In genomic region chr1:24870551-24871195, GRCh38 we compare ENCODE assay signal across 16 cellular contexts. TPM values are rescaled to one million over a fixed set of nuclear protein-coding genes. Genes with fewer than 3 reads are reported as not detected.
DNase-seq lines count a peak whose midpoint lies in the region; ATAC-seq, FAIRE-seq and TF ChIP-seq lines count a peak whose summit lies in the region.
"Had no signal": no experiment of that assay in that cellular context is flagged by ENCODE, and none has a peak within 500 bp of the region (broad histone marks: within the 10 kb centered on the region; RNA-seq: fewer than 3 reads in every experiment).

No MANE protein-coding gene starts in this region.

- in situ Hi-C loops in KBM-7 (cut with MboI; ENCODE audit: low pct_unique_long_range_greater_than_20kb, low sequenced_read_pairs): no loop called here
- in situ Hi-C loops in GM12878 (cut with MboI): no loop called here

- H3K4me3 Mint-ChIP-seq in stimulated activated naive B cell treated with anti-CD40 and anti-IgM and Interleukin-4, amounts not matched to agents 10 μg/mL and 1 μg/mL and 100 μg/mL, for 72 hours: peak overlapping the region in 1 of 2 donors; percentile 56
- H3K4me3 Mint-ChIP-seq: T-helper 1 cell treated with Interleukin-12 subunit alpha and Interleukin-12 subunit beta and Interleukin-4 antibody, amounts not matched to agents 30 μg/mL and 1 μg/mL, for 36 hours had no signal

- H3K27me3 Mint-ChIP-seq in stimulated activated naive B cell treated with anti-CD40 and anti-IgM and Interleukin-4, amounts not matched to agents 10 μg/mL and 1 μg/mL and 100 μg/mL, for 72 hours: peaks cover 26 to 31% of the 10 kb centered on the region in 2 donors

- no peaks in the 10 kb centered on the region for H3K36me3 Mint-ChIP-seq in stimulated activated naive B cell treated with anti-CD40 and anti-IgM and Interleukin-4, amounts not matched to agents 10 μg/mL and 1 μg/mL and 100 μg/mL, for 72 hours

- H2AFZ ChIP-seq in GM12878 (ENCODE audit: control insufficient read depth, low read depth, low read length): no peak overlapping the region
- H2AFZ ChIP-seq: PC-9 had no signal

- peaks cover 7% of the 10 kb centered on the region for H3K4me1 ChIP-seq in GM12878 (ENCODE audit: control insufficient read depth, insufficient read depth, low read length)
- H3K4me1 ChIP-seq: pancreas had no signal

- 22% methylated on average over 20 of the region's 20 CpGs for WGBS in GM12878 (ENCODE audit: insufficient coverage, insufficient replicate concordance, low lambda C conversion rate, missing lambda C conversion rate)

- no peaks in the 10 kb centered on the region for H4K20me1 ChIP-seq in GM12878 (ENCODE audit: control insufficient read depth, insufficient read depth)

- H3K4me2 ChIP-seq in GM12878 (ENCODE audit: control insufficient read depth, insufficient read depth): peak overlapping the region; percentile 56
- H3K4me2 ChIP-seq: PC-9 had no signal

- no peaks in the 10 kb centered on the region for H3K79me2 ChIP-seq in GM12878 (ENCODE audit: control insufficient read depth, insufficient read depth, low read length)

- H3K9me3 Mint-ChIP-seq in stimulated activated naive B cell treated with anti-CD40 and anti-IgM and Interleukin-4, amounts not matched to agents 10 μg/mL and 1 μg/mL and 100 μg/mL, for 72 hours: no peaks in the 10 kb centered on the region
- H3K9me3 Mint-ChIP-seq: T-helper 1 cell treated with Interleukin-12 subunit alpha and Interleukin-12 subunit beta and Interleukin-4 antibody, amounts not matched to agents 30 μg/mL and 1 μg/mL, for 36 hours had no signal

- no peaks in the 10 kb centered on the region for H3K36me3 ChIP-seq in GM12878 (ENCODE audit: control insufficient read depth in 2 of 2, insufficient read depth in 2 of 2, low read length in 1 of 2)
- H3K36me3 ChIP-seq: pancreas had no signal

- TF ChIP-seq CTCF in GM12878 (IDR thresholded peaks at IDR 0.05 in 2 of 3, conservative IDR thresholded peaks at IDR 0.05 in 1 of 3; ENCODE audit: control insufficient read depth in 2 of 3, extremely low read depth in 1 of 3, insufficient read depth in 1 of 3, low read depth in 3 of 3, low read length in 3 of 3): no peak

- no peak overlapping the region for H3K9ac ChIP-seq in GM12878 (ENCODE audit: control insufficient read depth, insufficient read depth, low read length)

- intact Hi-C loops in GM12878 (cut with micrococcal nuclease; ENCODE audit: unreplicated experiment): no loop called here

- FAIRE-seq in GM12878 (lab: Jason Lieb, UNC): no peak
- FAIRE-seq: islet of Langerhans, pancreas had no signal

- H3K4me3 ChIP-seq in GM12878: no peak overlapping the region
- H3K4me3 ChIP-seq: pancreas, PC-9 had no signal

- TF ChIP-seq RAD21 in GM12878 (IDR thresholded peaks at IDR 0.05; ENCODE audit: insufficient read depth, low read depth, low read length): no peak

- peak overlapping the region; percentile 69 for H3K27ac Mint-ChIP-seq in stimulated activated naive B cell treated with anti-CD40 and anti-IgM and Interleukin-4, amounts not matched to agents 10 μg/mL and 1 μg/mL and 100 μg/mL, for 72 hours
- H3K27ac Mint-ChIP-seq: T-helper 1 cell treated with Interleukin-12 subunit alpha and Interleukin-12 subunit beta and Interleukin-4 antibody, amounts not matched to agents 30 μg/mL and 1 μg/mL, for 36 hours had no signal

- no peak for TF ChIP-seq EP300 in GM12878 (IDR thresholded peaks at IDR 0.05; ENCODE audit: borderline replicate concordance in 1 of 2, control insufficient read depth in 1 of 2, low read depth in 2 of 2, low read length in 2 of 2)

- no peaks in the 10 kb centered on the region for H3K9me3 ChIP-seq in GM12878 (replicated peaks; ENCODE audit: control insufficient read depth, insufficient read depth, low read length)
- H3K9me3 ChIP-seq: pancreas had no signal

- BruUV-seq in GM12878 (replicated peaks; lab: Mats Ljungman, UMichigan): no TSS peak

- no peak for TF ChIP-seq POLR2A in GM12878 (IDR thresholded peaks at IDR 0.05; ENCODE audit: low read depth, low read length)

- SMC1A ChIA-PET in GM12878 (lab: Charles Lee; ENCODE audit: uncharacterized antibody, unreplicated experiment): no interaction called here

- RAD21 ChIA-PET in GM12878 (lab: Charles Lee; ENCODE audit: unreplicated experiment): interaction anchor here (2.1 kb wide), 1 partner anchor 28 kb away, joined by 4 read pairs; no protein-coding TSS in a partner anchor

- CTCF ChIA-PET in GM12878 (lab: Yijun Ruan, JAX): interaction anchor here (0.9 kb wide), 1 partner anchor 28 kb away, joined by 3 read pairs; no protein-coding TSS in a partner anchor

- peak; percentile 27 for DNase-seq in activated gamma-delta T cell treated with Interleukin-2 at 50 U/mL for 16 hours
- DNase-seq in activated gamma-delta T cell (lab: John Stamatoyannopoulos, UW): no peak
- peak; percentile 63 for DNase-seq in KBM-7
- no peak for DNase-seq in GM12878 (ENCODE audit: low read depth, low spot score)
- DNase-seq in stimulated activated naive B cell treated with anti-CD40 and anti-IgM and Interleukin-4, amounts not matched to agents 10 μg/mL and 1 μg/mL and 100 μg/mL, for 72 hours: no peak
- DNase-seq in SHP77 treated with DMSO at 0.1 percent for 48 hours (lab: John Stamatoyannopoulos, UW): no peak
- DNase-seq: cerebellar nuclear complex, NCI-H2029 treated with DMSO at 0.1 percent for 48 hours, NCI-H526, pancreas, PC-9 had no signal

- peaks cover 3 to 7% of the 10 kb centered on the region in 2 experiments for H3K27me3 ChIP-seq in GM12878 (replicated peaks in 1 of 2; ENCODE audit: control insufficient read depth in 2 of 2, insufficient read depth in 2 of 2, low read length in 1 of 2)
- H3K27me3 ChIP-seq: pancreas had no signal

- H3K4me1 Mint-ChIP-seq in stimulated activated naive B cell treated with anti-CD40 and anti-IgM and Interleukin-4, amounts not matched to agents 10 μg/mL and 1 μg/mL and 100 μg/mL, for 72 hours: peaks cover 18 to 33% of the 10 kb centered on the region in 2 donors

- H3K27ac ChIP-seq in GM12878 (ENCODE audit: control insufficient read depth, insufficient read depth): no peak overlapping the region
- H3K27ac ChIP-seq: epithelial cell of prostate, pancreas, PC-9 had no signal

- peak; percentile 63 for ATAC-seq in GM12878
- peak; percentile 53 to 56 for ATAC-seq in stimulated activated naive B cell treated with anti-CD40 and anti-IgM and Interleukin-4, amounts not matched to agents 10 μg/mL and 1 μg/mL and 100 μg/mL, for 72 hours (replicated peaks)
- no peak for ATAC-seq in HG02870 (IDR thresholded peaks at IDR 0.05; ENCODE audit: unreplicated experiment)
- ATAC-seq in HG03045 (IDR thresholded peaks at IDR 0.05; ENCODE audit: unreplicated experiment): no peak
- ATAC-seq: pancreas had no signal

- POLR2A ChIA-PET in GM12878 (lab: Charles Lee): no interaction called here

TF ChIP-seq in GM12878, 131 proteins besides CTCF, POLR2A, EP300 and RAD21 (continues in another document):
- TF ChIP-seq CHD4 (IDR thresholded peaks at IDR 0.05): no peak
- no peak for TF ChIP-seq E4F1 (IDR thresholded peaks at IDR 0.05; ENCODE audit: borderline replicate concordance, partially characterized antibody)
- TF ChIP-seq SREBF2 (IDR thresholded peaks at IDR 0.05; ENCODE audit: low read length): no peak
- no peak for TF ChIP-seq E2F4 (IDR thresholded peaks at IDR 0.05; ENCODE audit: low read depth, low read length)

RNA-seq across cellular contexts. Expression of gene RUNX3, which starts 59.4 kb away (rescaled TPM):
- 101 and 106 TPM in 2 replicates for total RNA-seq in GM12878 (2013; cell fraction: nucleolus; rRNA removed)
- total RNA-seq in GM12878 (2014; rRNA removed): 25.8 and 33.5 TPM in 2 replicates
- total RNA-seq in GM12878 (2014; rRNA removed; fragmentation: Illumina TruSeq; extraction: Trizol): 18.4 and 19.0 TPM in 2 replicates
- total RNA-seq in GM12878 (2021): 148 and 151 TPM in 2 replicates
- 44.1 TPM for polyA plus RNA-seq in GM12878 (2011; ENCODE audit: low read depth)
- polyA plus RNA-seq in GM12878 (2011; rRNA removed): 15.0 and 25.8 TPM in 2 replicates
- polyA plus RNA-seq in GM12878 (2011; cell fraction: cytosol; rRNA removed): 45.6 and 51.9 TPM in 2 replicates
- polyA plus RNA-seq in GM12878 (2011; cell fraction: nucleus; rRNA removed): 72.8 and 112 TPM in 2 replicates
- polyA plus RNA-seq in GM12878 (2012): 91.6 and 104 TPM in 2 replicates
- polyA plus RNA-seq in GM12878 (2014; fragmentation: Illumina TruSeq; extraction: Trizol): 48.8 and 61.7 TPM in 2 replicates
- polyA plus RNA-seq in GM12878 (2014; fragmentation: Nextera tagmentation; extraction: Ambion mirVana): 10 to 100 TPM; 21.6 to 26.3 TPM
- polyA plus RNA-seq in GM12878 (2014; rRNA removed): 64.7 and 79.6 TPM in 2 replicates
- polyA plus RNA-seq in GM12878 (2016; fragmentation: Nextera tagmentation; extraction: Ambion mirVana): 10 to 100 TPM; 29.3 to 34.0 TPM
- polyA minus RNA-seq in GM12878 (2011; rRNA and poly(A)+ RNA removed): 20.0 and 31.7 TPM in 2 replicates
- 30.6 and 47.6 TPM in 2 replicates for polyA minus RNA-seq in GM12878 (2011; cell fraction: cytosol; rRNA and poly(A)+ RNA removed)
- polyA minus RNA-seq in GM12878 (2011; cell fraction: nucleus; rRNA and poly(A)+ RNA removed): 30.8 and 46.2 TPM in 2 replicates
- total RNA-seq: PC-9 had no signal

Comparison
In these comparisons a context has a peak if more than half of its experiments do, and no peak if none do; other contexts are left out.
1. DNase-seq: peak in activated gamma-delta T cell treated with Interleukin-2 at 50 U/mL for 16 hours (single experiment) and KBM-7 (single experiment); none in activated gamma-delta T cell (single experiment), GM12878 (single experiment), stimulated activated naive B cell treated with anti-CD40 and anti-IgM and Interleukin-4, amounts not matched to agents 10 μg/mL and 1 μg/mL and 100 μg/mL, for 72 hours (single experiment) and SHP77 treated with DMSO at 0.1 percent for 48 hours (single experiment).
2. ATAC-seq: peak in GM12878 (single experiment) and stimulated activated naive B cell treated with anti-CD40 and anti-IgM and Interleukin-4, amounts not matched to agents 10 μg/mL and 1 μg/mL and 100 μg/mL, for 72 hours (2 of 2); none in HG02870 (single experiment) and HG03045 (single experiment).